ENCODE assay signal across 13 cellular contexts in the genomic region with DNA sequence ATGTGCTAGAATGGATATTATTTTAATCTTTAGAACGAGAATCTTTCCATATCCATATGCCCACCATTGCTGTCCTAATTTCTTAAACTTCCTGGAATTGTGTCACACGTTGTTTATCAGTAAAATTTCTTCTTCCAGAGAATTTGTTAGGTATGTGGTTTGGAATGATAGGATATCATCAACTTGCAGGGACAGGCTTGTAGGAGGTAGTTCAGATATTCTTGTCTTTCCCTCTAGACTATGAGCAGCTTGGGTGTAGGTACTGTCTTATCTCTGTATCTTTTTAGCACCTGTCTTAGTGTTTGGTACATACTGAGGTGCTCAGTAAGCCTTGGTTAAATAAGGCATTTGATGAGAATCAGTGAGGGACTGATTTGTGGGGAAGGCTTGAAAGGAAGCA. TPM values are rescaled to one million over a fixed set of nuclear protein-coding genes. Genes with fewer than 3 reads are reported as not detected.
DNase-seq lines count a peak whose midpoint lies in the region; ATAC-seq, FAIRE-seq and TF ChIP-seq lines count a peak whose summit lies in the region.
"Had no signal": no experiment of that assay in that cellular context is flagged by ENCODE, and none has a peak within 500 bp of the region (broad histone marks: within the 10 kb centered on the region; RNA-seq: fewer than 3 reads in every experiment).

No MANE protein-coding gene starts in this region.

- FAIRE-seq in pancreas (lab: Jason Lieb, UNC) = no peak
- FAIRE-seq: islet of Langerhans had no signal

- H2AFZ ChIP-seq in fibroblast of lung (ENCODE audit: low read length) = no peak overlapping the region

- no peaks in the 10 kb centered on the region for H3K27me3 Mint-ChIP-seq in WTC11 (ENCODE audit: low read depth)

- intact Hi-C loops in pancreas (cut with DNase I) = loop anchor here in 2 of 3 donors (5.0 kb wide), 2 partner anchors 32 to 37 kb away; no protein-coding TSS in a partner anchor

- no peak overlapping the region for H3K9ac ChIP-seq in fibroblast of lung (ENCODE audit: insufficient read depth, low read length)
- H3K9ac ChIP-seq: BLaER1 had no signal

- H3K27me3 ChIP-seq in AG04450 (ENCODE audit: control insufficient read depth, insufficient read depth, low read length) (no peaks in the 10 kb centered on the region), fibroblast of lung (ENCODE audit: control insufficient read depth, insufficient read depth, low read length) (no peaks in the 10 kb centered on the region), pancreas (no peaks in the 10 kb centered on the region)
- H3K27me3 ChIP-seq: SJCRH30 had no signal

- peaks cover 26% of the 10 kb centered on the region for H3K36me3 Mint-ChIP-seq in WTC11
- H3K36me3 Mint-ChIP-seq in activated naive CD4-positive, alpha-beta T cell treated with anti-CD3 and anti-CD28 coated beads, Interleukin-2, amount 50 U/mL, for 72 hours = peaks cover 4 to 6% of the 10 kb centered on the region in 2 donors

- H3K4me1 Mint-ChIP-seq in WTC11 = peaks cover 49% of the 10 kb centered on the region

- H3K9me3 ChIP-seq in AG04450 (ENCODE audit: control insufficient read depth, insufficient read depth, low read length) (no peaks in the 10 kb centered on the region), fibroblast of lung (ENCODE audit: control insufficient read depth, insufficient read depth, low read depth, low read length) (no peaks in the 10 kb centered on the region), pancreas (no peaks in the 10 kb centered on the region)
- H3K9me3 ChIP-seq: BLaER1, SJCRH30 had no signal

- no peak overlapping the region for H3K27ac ChIP-seq in AG04450 (ENCODE audit: low read depth, low read length)
- no peak overlapping the region for H3K27ac ChIP-seq in fibroblast of lung (ENCODE audit: insufficient read depth, low read length)
- peak overlapping the region in 2 of 4 donors; percentile 95 for H3K27ac ChIP-seq in pancreas
- H3K27ac ChIP-seq: BLaER1, SJCRH30 had no signal

- CTCF ChIA-PET in AG04450 (lab: Charles Lee) = interaction anchor here (0.5 to 9.9 kb wide), 8 partner anchors 10 to 759 kb away, joined by 3 to 157 read pairs (median 5); a partner anchor contains a TSS
- CTCF ChIA-PET in WTC11 (lab: Charles Lee) = interaction anchor here (1.0 to 8.0 kb wide), 6 partner anchors 13 to 307 kb away, joined by 3 to 110 read pairs (median 12); a partner anchor contains a TSS

- POLR2A ChIA-PET in AG04450 (lab: Yijun Ruan, JAX) = interaction anchor here (0.6 to 2.6 kb wide), 5 partner anchors 11 to 86 kb away, joined by 3 to 12 read pairs (median 6); a partner anchor contains a TSS
- POLR2A ChIA-PET in WTC11 (lab: Charles Lee) = interaction anchor here (1.6 to 8.2 kb wide), 2 partner anchors 14 to 35 kb away, joined by 11 to 188 read pairs; no protein-coding TSS in a partner anchor

- H3K27ac Mint-ChIP-seq in WTC11 = peak overlapping the region; percentile 82
- no peak overlapping the region for H3K27ac Mint-ChIP-seq in activated naive CD4-positive, alpha-beta T cell treated with anti-CD3 and anti-CD28 coated beads, Interleukin-2, amount 50 U/mL, for 72 hours

- ATAC-seq in WTC11 (no peak), pancreas (no peak), HG03135 (IDR thresholded peaks at IDR 0.05; ENCODE audit: unreplicated experiment) (no peak)
- no peak for ATAC-seq in activated naive CD4-positive, alpha-beta T cell treated with anti-CD3 and anti-CD28 coated beads, Interleukin-2, amount 50 U/mL, for 72 hours

- H3K4me3 ChIP-seq in AG04450 (ENCODE audit: low read depth, low read length) (peak overlapping the region; percentile 89), fibroblast of lung (replicated peaks in 1 of 4; ENCODE audit: control extremely low read depth in 1 of 4, insufficient read depth in 1 of 4, low read depth in 3 of 4, low read length in 4 of 4) (peak overlapping the region; percentile 40 to 99 (median 79)), pancreas (peak overlapping the region in 3 of 4 donors; percentile 5 to 57 (median 55))
- H3K4me3 ChIP-seq: BLaER1 had no signal

- H3K36me3 ChIP-seq in fibroblast of lung (ENCODE audit: control insufficient read depth, insufficient read depth, low read length) (no peaks in the 10 kb centered on the region), pancreas (no peaks in the 10 kb centered on the region)
- H3K36me3 ChIP-seq: BLaER1, SJCRH30 had no signal

- H3K4me3 Mint-ChIP-seq in WTC11 = peak overlapping the region; percentile 99

- peaks cover 5% of the 10 kb centered on the region for H3K9me3 Mint-ChIP-seq in WTC11
- no peaks in the 10 kb centered on the region for H3K9me3 Mint-ChIP-seq in activated naive CD4-positive, alpha-beta T cell treated with anti-CD3 and anti-CD28 coated beads, Interleukin-2, amount 50 U/mL, for 72 hours

- peaks cover 79% of the 10 kb centered on the region for H3K79me2 ChIP-seq in fibroblast of lung (ENCODE audit: control insufficient read depth, insufficient read depth, low read length)

- TF ChIP-seq CTCF in AG04450 (IDR thresholded peaks at IDR 0.05; ENCODE audit: low read depth, low read length) (no peak), WTC11 (IDR thresholded peaks at IDR 0.05) (no peak), fibroblast of lung (conservative IDR thresholded peaks at IDR 0.05 in 1 of 2, IDR thresholded peaks at IDR 0.05 in 1 of 2; ENCODE audit: low read depth in 1 of 2, low read length in 2 of 2) (no peak), pancreas (IDR thresholded peaks at IDR 0.05) (no peak)

- peak overlapping the region; percentile 59 for H3K4me2 ChIP-seq in fibroblast of lung (ENCODE audit: extremely low read depth, insufficient read depth, low read length)
- H3K4me2 ChIP-seq: BLaER1 had no signal

- H4K20me1 ChIP-seq in fibroblast of lung (ENCODE audit: control insufficient read depth, extremely low read depth, insufficient read depth, low read length) = peaks cover 5% of the 10 kb centered on the region

- WGBS in pancreas, 2 donors = 6 to 12% methylated on average over 2 of the region's 2 CpGs

- H3K4me1 ChIP-seq in fibroblast of lung (ENCODE audit: control insufficient read depth, extremely low read depth, insufficient read depth, low read length) = peaks cover 4% of the 10 kb centered on the region
- H3K4me1 ChIP-seq in pancreas = peaks cover 6 to 29% (median 16%) of the 10 kb centered on the region in 3 donors
- H3K4me1 ChIP-seq: BLaER1 had no signal

- no peak for DNase-seq in AG04450 (ENCODE audit: low read depth, low spot score)
- no peak for DNase-seq in WTC11 (ENCODE audit: low spot score)
- no peak for DNase-seq in fibroblast of lung (ENCODE audit: low read depth in 2 of 2)
- DNase-seq in pancreas = no peak
- DNase-seq in activated naive CD4-positive, alpha-beta T cell treated with anti-CD3 and anti-CD28 coated beads, Interleukin-2, amount 50 U/mL, for 72 hours (ENCODE audit: low spot score in 2 of 2) = no peak
- DNase-seq in RPMI8226 = no peak
- DNase-seq in occipital lobe (lab: John Stamatoyannopoulos, UW) = no peak
- DNase-seq: caudate nucleus, NCI-H1694 treated with DMSO at 0.1 percent for 48 hours, SJCRH30 had no signal

RNA-seq across cellular contexts. Expression of a gene that starts 3.4 kb away (rescaled TPM):
- polyA plus RNA-seq in AG04450 (2011; rRNA removed) (190 and 191 TPM in 2 replicates), fibroblast of lung (113 and 190 TPM in 2 replicates), pancreas (10 to 100 TPM; 42.7 to 73.1 TPM)
- polyA minus RNA-seq in AG04450 (2011; rRNA and poly(A)+ RNA removed) = 509 and 760 TPM in 2 replicates
- total RNA-seq in WTC11 (2021) (164 to 165 TPM (median 164 TPM) in 3 replicates), fibroblast of lung (71.7 and 103 TPM in 2 replicates), pancreas (100 to 1,000 TPM; 113 to 203 (median 131) TPM), occipital lobe (122 TPM)
- 82.9 and 133 TPM in 2 replicates for polyA plus RNA-seq in fibroblast of lung (2012)
- polyA minus RNA-seq in fibroblast of lung (ENCODE audit: low replicate concordance) = 553 and 835 TPM in 2 replicates
- total RNA-seq in activated naive CD4-positive, alpha-beta T cell treated with anti-CD3 and anti-CD28 coated beads, Interleukin-2, amount 50 U/mL, for 72 hours = 10 to 100 TPM; 10.4 to 19.7 TPM

RNA-seq across cellular contexts. Expression of a gene that starts 13.4 kb away (rescaled TPM):
- polyA plus RNA-seq in AG04450 (2011; rRNA removed) (not detected in 2 replicates), fibroblast of lung (not detected in 2 replicates), pancreas (under 1 TPM in 1 of 2 donors, not detected in 1; 0.05 TPM)
- polyA minus RNA-seq in AG04450 (2011; rRNA and poly(A)+ RNA removed) = not detected in 2 replicates
- total RNA-seq in WTC11 (2021) (0.09 to 0.14 TPM in 2 of 3 replicates, not detected in the other), fibroblast of lung (not detected in 2 replicates), pancreas (not detected), occipital lobe (not detected)
- polyA plus RNA-seq in fibroblast of lung (2012) = 0.05 TPM in 1 of 2 replicates, not detected in the other
- polyA minus RNA-seq in fibroblast of lung (ENCODE audit: low replicate concordance) = not detected in 2 replicates
- total RNA-seq in activated naive CD4-positive, alpha-beta T cell treated with anti-CD3 and anti-CD28 coated beads, Interleukin-2, amount 50 U/mL, for 72 hours = not detected

RNA-seq across cellular contexts. Expression of a gene that starts 23.7 kb away (rescaled TPM):
- polyA plus RNA-seq in AG04450 (2011; rRNA removed) (94.8 and 104 TPM in 2 replicates), fibroblast of lung (69.6 and 73.3 TPM in 2 replicates), pancreas (10 to 100 TPM; 62.9 to 96.4 TPM)
- polyA minus RNA-seq in AG04450 (2011; rRNA and poly(A)+ RNA removed) = 12.7 and 15.1 TPM in 2 replicates
- total RNA-seq in WTC11 (2021) (251 to 266 TPM (median 259 TPM) in 3 replicates), fibroblast of lung (93.0 and 99.1 TPM in 2 replicates), pancreas (10 to 100 TPM; 32.1 to 65.3 (median 56.0) TPM), occipital lobe (48.5 TPM)
- polyA plus RNA-seq in fibroblast of lung (2012) = 133 and 173 TPM in 2 replicates
- polyA minus RNA-seq in fibroblast of lung (ENCODE audit: low replicate concordance) = 3.7 and 6.8 TPM in 2 replicates
- 100 to 1,000 TPM; 156 to 237 TPM for total RNA-seq in activated naive CD4-positive, alpha-beta T cell treated with anti-CD3 and anti-CD28 coated beads, Interleukin-2, amount 50 U/mL, for 72 hours

RNA-seq across cellular contexts. Expression of a gene that starts 52.6 kb away (rescaled TPM):
- polyA plus RNA-seq in AG04450 (2011; rRNA removed) = 84.7 and 91.7 TPM in 2 replicates
- polyA minus RNA-seq in AG04450 (2011; rRNA and poly(A)+ RNA removed) = 81.4 and 82.7 TPM in 2 replicates
- total RNA-seq in WTC11 (2021) = 84.9 to 85.7 TPM (median 85.4 TPM) in 3 replicates
- total RNA-seq in fibroblast of lung = 55.7 and 62.8 TPM in 2 replicates
- polyA plus RNA-seq in fibroblast of lung = 71.8 and 84.2 TPM in 2 replicates
- 61.5 and 79.5 TPM in 2 replicates for polyA plus RNA-seq in fibroblast of lung (2012)
- 93.9 and 95.7 TPM in 2 replicates for polyA minus RNA-seq in fibroblast of lung (ENCODE audit: low replicate concordance)
- 10 to 100 TPM; 19.8 to 38.8 (median 34.1) TPM for total RNA-seq in pancreas
- polyA plus RNA-seq in pancreas = 10 to 100 TPM; 26.9 to 46.4 TPM
- total RNA-seq in activated naive CD4-positive, alpha-beta T cell treated with anti-CD3 and anti-CD28 coated beads, Interleukin-2, amount 50 U/mL, for 72 hours = 10 to 100 TPM; 51.1 to 52.7 TPM
- 44.6 TPM for total RNA-seq in occipital lobe

RNA-seq across cellular contexts. Expression of a gene that starts 53.0 kb away (rescaled TPM):
- polyA plus RNA-seq in AG04450 (2011; rRNA removed) = 27.5 and 28.8 TPM in 2 replicates
- 7.6 and 11.9 TPM in 2 replicates for polyA minus RNA-seq in AG04450 (2011; rRNA and poly(A)+ RNA removed)
- total RNA-seq in WTC11 (2021) = 18.0 to 19.9 TPM (median 19.1 TPM) in 3 replicates
- total RNA-seq in fibroblast of lung = 15.2 and 16.0 TPM in 2 replicates
- polyA plus RNA-seq in fibroblast of lung = 28.9 and 31.4 TPM in 2 replicates
- polyA plus RNA-seq in fibroblast of lung (2012) = 21.2 and 24.4 TPM in 2 replicates
- polyA minus RNA-seq in fibroblast of lung (ENCODE audit: low replicate concordance) = 2.1 and 4.4 TPM in 2 replicates
- total RNA-seq in pancreas = 1 to 10 TPM; 2.5 to 6.3 (median 5.6) TPM
- 10 to 100 TPM in 1 of 2 donors, 1 to 10 TPM in 1; 5.1 to 11.5 TPM for polyA plus RNA-seq in pancreas
- 10 to 100 TPM; 10.6 to 11.2 TPM for total RNA-seq in activated naive CD4-positive, alpha-beta T cell treated with anti-CD3 and anti-CD28 coated beads, Interleukin-2, amount 50 U/mL, for 72 hours
- total RNA-seq in occipital lobe = 27.1 TPM
